Comparison of ENCODE assay signal across 26 cellular contexts in the genomic region with DNA sequence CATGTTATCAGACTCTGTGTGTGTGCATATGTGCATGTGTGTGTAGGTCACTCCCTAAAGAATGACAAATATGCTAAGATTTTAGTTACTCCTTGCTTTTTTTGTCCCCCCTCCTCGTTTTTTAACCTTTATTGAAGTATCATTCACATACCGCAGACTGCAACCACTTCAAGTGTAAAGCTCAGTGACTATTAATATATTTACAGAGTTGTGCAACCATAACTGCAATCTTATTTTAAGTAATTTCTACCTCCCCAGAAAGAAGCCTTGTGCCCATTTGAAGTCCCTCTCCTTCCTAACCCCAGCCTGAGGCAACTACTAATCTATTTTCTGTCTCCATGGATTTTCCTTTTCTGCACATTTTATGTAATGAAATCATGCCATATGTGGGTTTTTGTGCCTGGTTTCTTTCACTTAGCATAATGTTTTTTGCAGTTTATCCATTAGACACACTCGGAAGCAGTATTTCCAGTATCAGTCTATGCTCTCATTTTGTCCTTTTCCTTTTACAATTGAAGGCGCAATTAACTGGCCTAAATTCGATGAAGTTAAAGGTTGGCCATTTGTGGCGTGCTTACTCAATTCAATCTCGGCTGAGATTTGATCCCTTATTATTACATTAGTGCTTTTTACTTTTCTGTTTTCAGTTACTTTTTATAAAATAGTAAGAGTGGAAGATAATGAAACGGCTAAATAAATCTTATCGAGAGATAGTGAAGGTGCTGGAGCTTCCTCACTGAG.
"Had no signal": no experiment of that assay in that cellular context is flagged by ENCODE, and none has a peak within 500 bp of the region (broad histone marks: within the 10 kb centered on the region; RNA-seq: fewer than 3 reads in every experiment).

No MANE protein-coding gene starts in this region.

- H3K9me3 ChIP-seq: esophagus muscularis mucosa, gastroesophageal sphincter had no signal

- ATAC-seq: activated T-cell treated with anti-CD3 and anti-CD28 coated beads, Interleukin-2, amount 50 U/mL, for 4 hours; activated T-helper 17 cell treated with anti-CD3 and anti-CD28 coated beads, Interleukin-2, amount 50 U/mL, for 72 hours; effector memory CD8-positive, alpha-beta T cell; gastroesophageal sphincter; WTC11 had no signal

- H3K27ac ChIP-seq: esophagus muscularis mucosa, gastroesophageal sphincter had no signal

- DNase-seq: activated CD4-positive, alpha-beta memory T cell treated with anti-CD3 and anti-CD28 coated beads, Interleukin-2, amount 10 ng/mL, durations not matched to agents 7 days and 5 days; activated CD4-positive, alpha-beta T cell treated with anti-CD3 and anti-CD28 coated beads for 1 hour; activated CD4-positive, alpha-beta T cell treated with anti-CD3 and anti-CD28 coated beads for 4 hours; activated CD4-positive, alpha-beta T cell treated with anti-CD3 and anti-CD28 coated beads, Interleukin-2, amount 10 ng/mL, durations not matched to agents 7 days and 5 days; activated CD4-positive, alpha-beta T cell treated with anti-CD3 and anti-CD28 coated beads, Interleukin-2, amount 50 U/mL, for 4 hours; activated CD8-positive, alpha-beta memory T cell treated with anti-CD3 and anti-CD28 coated beads, Interleukin-2, amount 50 U/mL, for 48 hours; activated effector memory CD4-positive, alpha-beta T cell treated with Interleukin-2 at 50 U/mL for 16 hours; activated gamma-delta T cell treated with Interleukin-2 at 50 U/mL for 16 hours; activated naive CD4-positive, alpha-beta T cell treated with anti-CD3 and anti-CD28 coated beads, Interleukin-2, amount 50 U/mL, for 16 hours; activated naive CD4-positive, alpha-beta T cell treated with Interleukin-2 at 50 U/mL for 16 hours; activated T-cell treated with anti-CD3 and anti-CD28 coated beads for 4 hours; activated T-cell treated with anti-CD3 and anti-CD28 coated beads, Interleukin-2, amount 50 U/mL, for 4 hours; amniotic stem cell; anterior cingulate cortex; caudate nucleus; cortex of kidney; dermis blood vessel endothelial cell; effector CD4-positive, alpha-beta T cell; effector memory CD8-positive, alpha-beta T cell; erythroblast; foreskin melanocyte; T-helper 2 cell had no signal

- H3K4me3 ChIP-seq: esophagus muscularis mucosa, gastroesophageal sphincter had no signal

- H3K27me3 ChIP-seq: esophagus muscularis mucosa, gastroesophageal sphincter had no signal

- H3K36me3 ChIP-seq: esophagus muscularis mucosa, gastroesophageal sphincter had no signal
